In genomic region chr1:58555393-58555792, GRCh38 we compare ENCODE assay signal across 39 cellular contexts. TPM values are rescaled to one million over a fixed set of nuclear protein-coding genes. Genes with fewer than 3 reads are reported as not detected.
"Had no signal": no experiment of that assay in that cellular context is flagged by ENCODE, and none has a peak within 500 bp of the region (broad histone marks: within the 10 kb centered on the region; RNA-seq: fewer than 3 reads in every experiment).

No MANE protein-coding gene starts in this region.

- H3K27ac ChIP-seq: KMS-11 had no signal

- H3K9ac ChIP-seq: KMS-11 had no signal

- H3K4me3 ChIP-seq: MG63 had no signal

- H3K36me3 ChIP-seq: MG63 had no signal

- H3K27me3 ChIP-seq: MG63 had no signal

- H3K9me3 ChIP-seq: MG63 had no signal

- DNase-seq: Karpas-422, Kasumi-1, MG63, MM.1S, MV-4-11, NCI-H1048, NCI-H1092, NCI-H1092 treated with DMSO at 0.1 percent for 48 hours, NCI-H1105, NCI-H1105 treated with DMSO at 0.1 percent for 48 hours, NCI-H1417, NCI-H1417 treated with DMSO at 0.1 percent for 48 hours, NCI-H1436, NCI-H1436 treated with DMSO at 0.1 percent for 48 hours, NCI-H146, NCI-H1694, NCI-H1694 treated with DMSO at 0.1 percent for 48 hours, NCI-H187, NCI-H187 treated with DMSO at 0.1 percent for 48 hours, NCI-H1930, NCI-H2029, NCI-H2029 treated with DMSO at 0.1 percent for 48 hours, NCI-H2081, NCI-H2081 treated with DMSO at 0.1 percent for 48 hours, NCI-H2107, NCI-H2171, NCI-H2171 treated with DMSO at 0.1 percent for 48 hours, NCI-H2227 treated with DMSO at 0.1 percent for 48 hours, NCI-H226, NCI-H345, NCI-H446, NCI-H446 treated with DMSO at 0.1 percent for 48 hours, NCI-H510A, NCI-H510A treated with DMSO at 0.1 percent for 48 hours, NCI-H524 had no signal

- H3K4me2 ChIP-seq: KMS-11 had no signal

RNA-seq across cellular contexts. Expression of gene TACSTD2, which starts 21.7 kb away (rescaled TPM):
- total RNA-seq: LHCN-M2, M059J, NCI-H460 had no signal
